1 cellular context compared by ENCODE assay signal in genomic region chr15:90364251-90364650, GRCh38.
A peak's percentile ranks its signal among the peaks of the same experiment; 100 is the strongest.
TF ChIP-seq lines count a peak whose summit lies in the region.

No MANE protein-coding gene starts in this region.

TF ChIP-seq in SK-N-SH, 30 proteins besides CTCF, POLR2A, EP300 and RAD21 (continued from another document):
- no peak for TF ChIP-seq USF1 (IDR thresholded peaks at IDR 0.05; ENCODE audit: borderline replicate concordance, low read depth)
- TF ChIP-seq IRF3 (IDR thresholded peaks at IDR 0.05; ENCODE audit: low read depth, low read length): no peak
- TF ChIP-seq MEF2A (IDR thresholded peaks at IDR 0.05; ENCODE audit: borderline replicate concordance, low read depth): no peak
- no peak for TF ChIP-seq RXRA (IDR thresholded peaks at IDR 0.05; ENCODE audit: borderline replicate concordance, low read depth)
- no peak for TF ChIP-seq FOXM1 (IDR thresholded peaks at IDR 0.05; ENCODE audit: low read depth)
- peak; percentile 15; the same call in 1 of the 2 replicates for TF ChIP-seq TCF12 (IDR thresholded peaks at IDR 0.05)
- TF ChIP-seq FOSL2 (IDR thresholded peaks at IDR 0.05; ENCODE audit: borderline replicate concordance, low read depth): peak; percentile 49; the same call in 1 of the 2 replicates
- no peak for TF ChIP-seq MXI1 (IDR thresholded peaks at IDR 0.05; ENCODE audit: low read depth, low read length)
- TF ChIP-seq EZH2phosphoT487 (IDR thresholded peaks at IDR 0.05; ENCODE audit: borderline replicate concordance, low read depth): no peak
- no peak for TF ChIP-seq TAF1 (IDR thresholded peaks at IDR 0.05; ENCODE audit: borderline replicate concordance, low read depth, low read length)
- no peak for TF ChIP-seq RFX5 (IDR thresholded peaks at IDR 0.05; ENCODE audit: low read length)
- no peak for TF ChIP-seq FOXJ3 (CRISPR knock-in tag; IDR thresholded peaks at IDR 0.05)
